Comparison of ENCODE assay signal across 14 cellular contexts in the genomic region with DNA sequence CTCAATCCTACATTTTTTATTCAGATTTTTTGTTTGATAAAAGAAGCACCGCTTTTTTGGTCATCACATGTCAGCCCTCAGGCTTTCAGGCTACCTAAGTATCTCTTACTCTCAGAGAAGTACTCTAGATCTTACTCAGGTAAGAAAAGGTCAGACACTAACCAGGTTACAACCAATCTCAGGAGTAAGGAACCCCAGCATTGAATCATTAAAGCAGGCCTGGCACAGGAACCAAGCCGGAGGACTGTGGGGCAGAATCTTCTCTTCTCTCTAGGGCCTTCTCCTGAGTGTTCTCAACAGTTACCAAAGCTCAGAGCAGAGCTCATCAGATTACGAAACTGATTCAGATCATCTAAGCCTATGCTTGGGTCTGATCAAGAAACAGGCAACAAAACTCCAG. TPM values are rescaled to one million over a fixed set of nuclear protein-coding genes. Genes with fewer than 3 reads are reported as not detected.
DNase-seq lines count a peak whose midpoint lies in the region; ATAC-seq and TF ChIP-seq lines count a peak whose summit lies in the region.
"Had no signal": no experiment of that assay in that cellular context is flagged by ENCODE, and none has a peak within 500 bp of the region (broad histone marks: within the 10 kb centered on the region; RNA-seq: fewer than 3 reads in every experiment).

No MANE protein-coding gene starts in this region.

- 91% methylated on average over 3 of the region's 3 CpGs for WGBS in esophagus muscularis mucosa

- no peak overlapping the region for H3K4me2 ChIP-seq in GM23338

- no peak for ATAC-seq in GM23338
- ATAC-seq: PC-3; stimulated activated memory B cell treated with anti-CD40 and anti-IgM and Interleukin-4, amounts not matched to agents 10 μg/mL and 1 μg/mL and 100 μg/mL, for 72 hours had no signal

- CTCF ChIA-PET in activated CD4-positive, alpha-beta memory T cell treated with anti-CD3 and anti-CD28 coated beads for 36 hours (lab: Charles Lee) = no interaction called here
- CTCF ChIA-PET in activated CD4-positive, alpha-beta memory T cell treated with anti-CD3 and anti-CD28 coated beads, Interleukin-2, amount 10 ng/mL, durations not matched to agents 7 days and 5 days (lab: Charles Lee) = no interaction called here

- H3K27ac Mint-ChIP-seq in activated CD4-positive, alpha-beta memory T cell treated with anti-CD3 and anti-CD28 coated beads for 36 hours = peak overlapping the region; percentile 65
- no peak overlapping the region for H3K27ac Mint-ChIP-seq in activated CD4-positive, alpha-beta memory T cell treated with anti-CD3 and anti-CD28 coated beads, Interleukin-2, amount 10 ng/mL, durations not matched to agents 7 days and 5 days
- H3K27ac Mint-ChIP-seq in GM23338 = peak overlapping the region; percentile 68
- H3K27ac Mint-ChIP-seq in endothelial cell (ENCODE audit: unreplicated experiment) = no peak overlapping the region
- H3K27ac Mint-ChIP-seq: stimulated activated memory B cell treated with anti-CD40 and anti-IgM and Interleukin-4, amounts not matched to agents 10 μg/mL and 1 μg/mL and 100 μg/mL, for 72 hours had no signal

- H3K9me3 ChIP-seq in esophagus muscularis mucosa = no peaks in the 10 kb centered on the region

- H3K27ac ChIP-seq in GM23338 (ENCODE audit: low read depth) (no peak overlapping the region), esophagus muscularis mucosa (replicated peaks in 1 of 4) (peak overlapping the region in 3 of 4 donors; percentile 14 to 46 (median 29))

- H3K9me2 ChIP-seq in GM23338 (ENCODE audit: insufficient read depth) = no peaks in the 10 kb centered on the region

- H3K79me2 ChIP-seq in GM23338 (replicated peaks; ENCODE audit: insufficient read depth) = peaks cover 94% of the 10 kb centered on the region

- intact Hi-C loops in activated CD4-positive, alpha-beta memory T cell treated with anti-CD3 and anti-CD28 coated beads for 36 hours (cut with micrococcal nuclease) = no loop called here
- intact Hi-C loops in esophagus muscularis mucosa (cut with DNase I) = no loop called here

- H3K4me3 Mint-ChIP-seq in activated CD4-positive, alpha-beta memory T cell treated with anti-CD3 and anti-CD28 coated beads for 36 hours = no peak overlapping the region
- H3K4me3 Mint-ChIP-seq in activated CD4-positive, alpha-beta memory T cell treated with anti-CD3 and anti-CD28 coated beads, Interleukin-2, amount 10 ng/mL, durations not matched to agents 7 days and 5 days = no peak overlapping the region
- no peak overlapping the region for H3K4me3 Mint-ChIP-seq in GM23338
- H3K4me3 Mint-ChIP-seq in endothelial cell (ENCODE audit: unreplicated experiment) = no peak overlapping the region
- H3K4me3 Mint-ChIP-seq: stimulated activated memory B cell treated with anti-CD40 and anti-IgM and Interleukin-4, amounts not matched to agents 10 μg/mL and 1 μg/mL and 100 μg/mL, for 72 hours had no signal

- H3K4me1 ChIP-seq in GM23338 (ENCODE audit: insufficient read depth) (peaks cover 5% of the 10 kb centered on the region; the same call in 1 of the 2 replicates), esophagus muscularis mucosa (peaks cover 36 to 88% (median 57%) of the 10 kb centered on the region in 4 donors)

- TF ChIP-seq EP300 in esophagus muscularis mucosa (IDR thresholded peaks at IDR 0.05) = no peak

- no peaks in the 10 kb centered on the region for H3K27me3 Mint-ChIP-seq in activated CD4-positive, alpha-beta memory T cell treated with anti-CD3 and anti-CD28 coated beads for 36 hours
- no peaks in the 10 kb centered on the region for H3K27me3 Mint-ChIP-seq in activated CD4-positive, alpha-beta memory T cell treated with anti-CD3 and anti-CD28 coated beads, Interleukin-2, amount 10 ng/mL, durations not matched to agents 7 days and 5 days
- H3K27me3 Mint-ChIP-seq in GM23338 (ENCODE audit: insufficient read depth, low read depth, poor library complexity) (peaks cover 2% of the 10 kb centered on the region), endothelial cell (ENCODE audit: unreplicated experiment) (peaks cover 1% of the 10 kb centered on the region)

- H3K27me3 ChIP-seq in GM23338 (ENCODE audit: insufficient read depth) = no peaks in the 10 kb centered on the region
- no peaks in the 10 kb centered on the region for H3K27me3 ChIP-seq in esophagus muscularis mucosa

- no peaks in the 10 kb centered on the region for H3K36me3 Mint-ChIP-seq in activated CD4-positive, alpha-beta memory T cell treated with anti-CD3 and anti-CD28 coated beads for 36 hours
- peaks cover 11% of the 10 kb centered on the region for H3K36me3 Mint-ChIP-seq in activated CD4-positive, alpha-beta memory T cell treated with anti-CD3 and anti-CD28 coated beads, Interleukin-2, amount 10 ng/mL, durations not matched to agents 7 days and 5 days (ENCODE audit: low read depth)
- H3K36me3 Mint-ChIP-seq in GM23338 (ENCODE audit: low read depth) (no peaks in the 10 kb centered on the region), endothelial cell (ENCODE audit: low read depth, unreplicated experiment) (no peaks in the 10 kb centered on the region)
- H3K36me3 Mint-ChIP-seq: stimulated activated memory B cell treated with anti-CD40 and anti-IgM and Interleukin-4, amounts not matched to agents 10 μg/mL and 1 μg/mL and 100 μg/mL, for 72 hours had no signal

- POLR2A ChIA-PET in activated CD4-positive, alpha-beta memory T cell treated with anti-CD3 and anti-CD28 coated beads for 36 hours (lab: Charles Lee) = no interaction called here
- POLR2A ChIA-PET in activated CD4-positive, alpha-beta memory T cell treated with anti-CD3 and anti-CD28 coated beads, Interleukin-2, amount 10 ng/mL, durations not matched to agents 7 days and 5 days (lab: Charles Lee) = interaction anchor here (1.2 kb wide), 1 partner anchor 58 kb away, joined by 3 read pairs; no protein-coding TSS in a partner anchor

- TF ChIP-seq CTCF in GM23338 (conservative IDR thresholded peaks at IDR 0.05; ENCODE audit: low read depth in 2 of 2) (no peak), esophagus muscularis mucosa (IDR thresholded peaks at IDR 0.05) (no peak), endothelial cell (IDR thresholded peaks at IDR 0.05; ENCODE audit: unreplicated experiment) (no peak)

- no peaks in the 10 kb centered on the region for H3K9me3 Mint-ChIP-seq in activated CD4-positive, alpha-beta memory T cell treated with anti-CD3 and anti-CD28 coated beads for 36 hours
- H3K9me3 Mint-ChIP-seq in activated CD4-positive, alpha-beta memory T cell treated with anti-CD3 and anti-CD28 coated beads, Interleukin-2, amount 10 ng/mL, durations not matched to agents 7 days and 5 days = no peaks in the 10 kb centered on the region
- no peaks in the 10 kb centered on the region for H3K9me3 Mint-ChIP-seq in GM23338
- H3K9me3 Mint-ChIP-seq in endothelial cell (ENCODE audit: unreplicated experiment) = no peaks in the 10 kb centered on the region
- H3K9me3 Mint-ChIP-seq: stimulated activated memory B cell treated with anti-CD40 and anti-IgM and Interleukin-4, amounts not matched to agents 10 μg/mL and 1 μg/mL and 100 μg/mL, for 72 hours had no signal

- H3K4me3 ChIP-seq in GM23338 = no peak overlapping the region
- no peak overlapping the region for H3K4me3 ChIP-seq in esophagus muscularis mucosa
- no peak overlapping the region for H3K4me3 ChIP-seq in skeletal muscle cell (ENCODE audit: low read depth, low read length)
- H3K4me3 ChIP-seq: skin epidermis had no signal

- no peak overlapping the region for H2AFZ ChIP-seq in GM23338

- H3F3A ChIP-seq in GM23338 (replicated peaks; ENCODE audit: low read depth) = no peaks in the 10 kb centered on the region

- no peak for TF ChIP-seq POLR2A in esophagus muscularis mucosa (IDR thresholded peaks at IDR 0.05; ENCODE audit: low read depth)

- peaks cover 13% of the 10 kb centered on the region; the same call in 1 of the 2 replicates for H4K20me1 ChIP-seq in GM23338 (replicated peaks; ENCODE audit: insufficient read depth)

- peak; percentile 43 for DNase-seq in activated CD4-positive, alpha-beta memory T cell treated with anti-CD3 and anti-CD28 coated beads for 36 hours
- DNase-seq in activated CD4-positive, alpha-beta memory T cell treated with anti-CD3 and anti-CD28 coated beads, Interleukin-2, amount 10 ng/mL, durations not matched to agents 7 days and 5 days = no peak
- DNase-seq in GM23338 (ENCODE audit: low spot score) (no peak), esophagus muscularis mucosa (ENCODE audit: extremely low spot score) (no peak), skeletal muscle cell (ENCODE audit: low read depth) (peak; percentile 13), DMS53 (lab: John Stamatoyannopoulos, UW) (no peak), endothelial cell (ENCODE audit: low spot score) (no peak), NCI-H1436 treated with DMSO at 0.1 percent for 48 hours (lab: John Stamatoyannopoulos, UW) (no peak)
- DNase-seq: activated effector memory CD4-positive, alpha-beta T cell treated with anti-CD3 and anti-CD28 coated beads, Interleukin-2, amount 50 U/mL, for 16 hours; COR-L47; NCI-H2081; PC-3 had no signal

- H3K36me3 ChIP-seq in GM23338 (ENCODE audit: insufficient read depth) (no peaks in the 10 kb centered on the region), esophagus muscularis mucosa (no peaks in the 10 kb centered on the region)

- peaks cover 65% of the 10 kb centered on the region for H3K4me1 Mint-ChIP-seq in activated CD4-positive, alpha-beta memory T cell treated with anti-CD3 and anti-CD28 coated beads for 36 hours (ENCODE audit: low read depth)
- H3K4me1 Mint-ChIP-seq in activated CD4-positive, alpha-beta memory T cell treated with anti-CD3 and anti-CD28 coated beads, Interleukin-2, amount 10 ng/mL, durations not matched to agents 7 days and 5 days = peaks cover 24% of the 10 kb centered on the region
- peaks cover 24% of the 10 kb centered on the region for H3K4me1 Mint-ChIP-seq in GM23338
- peaks cover 31% of the 10 kb centered on the region for H3K4me1 Mint-ChIP-seq in endothelial cell (ENCODE audit: unreplicated experiment)
- H3K4me1 Mint-ChIP-seq: stimulated activated memory B cell treated with anti-CD40 and anti-IgM and Interleukin-4, amounts not matched to agents 10 μg/mL and 1 μg/mL and 100 μg/mL, for 72 hours had no signal

TF ChIP-seq in GM23338, 12 proteins besides CTCF, POLR2A, EP300 and RAD21 (continues in another document):
- no peak for TF ChIP-seq CREB1 (CRISPR knock-in tag; IDR thresholded peaks at IDR 0.05; ENCODE audit: low read depth)

RNA-seq across cellular contexts. Expression of gene RBMS1, which starts 28.2 kb away (rescaled TPM):
- total RNA-seq in activated CD4-positive, alpha-beta memory T cell treated with anti-CD3 and anti-CD28 coated beads for 36 hours = 10 to 100 TPM; 37.9 to 40.0 TPM
- total RNA-seq in activated CD4-positive, alpha-beta memory T cell treated with anti-CD3 and anti-CD28 coated beads, Interleukin-2, amount 10 ng/mL, durations not matched to agents 7 days and 5 days = 10 to 100 TPM; 65.5 to 67.5 TPM
- 47.6 and 55.5 TPM in 2 replicates for total RNA-seq in GM23338 (2014; rRNA removed; shearing (Covaris generic))
- 94.8 and 111 TPM in 2 replicates for polyA plus RNA-seq in GM23338 (2016; fragmentation: Nextera tagmentation; extraction: Ambion mirVana)
- total RNA-seq in esophagus muscularis mucosa (100 to 1,000 TPM in 1 of 4 donors, 10 to 100 TPM in 3; 86.8 to 116 (median 93.1) TPM), endothelial cell (ENCODE audit: unreplicated experiment) (136 TPM)

Comparison
In these comparisons a context has a peak if more than half of its experiments do, and no peak if none do; other contexts are left out.
1. DNase-seq: peak in activated CD4-positive, alpha-beta memory T cell treated with anti-CD3 and anti-CD28 coated beads for 36 hours (single experiment) and skeletal muscle cell (single experiment); none in activated CD4-positive, alpha-beta memory T cell treated with anti-CD3 and anti-CD28 coated beads, Interleukin-2, amount 10 ng/mL, durations not matched to agents 7 days and 5 days (single experiment), GM23338 (single experiment), esophagus muscularis mucosa (single experiment), DMS53 (single experiment), endothelial cell (single experiment) and NCI-H1436 treated with DMSO at 0.1 percent for 48 hours (single experiment).
2. H3K27ac Mint-ChIP-seq: peak in activated CD4-positive, alpha-beta memory T cell treated with anti-CD3 and anti-CD28 coated beads for 36 hours (single experiment) and GM23338 (single experiment); none in activated CD4-positive, alpha-beta memory T cell treated with anti-CD3 and anti-CD28 coated beads, Interleukin-2, amount 10 ng/mL, durations not matched to agents 7 days and 5 days (single experiment) and endothelial cell (single experiment).